33 cellular contexts compared by ENCODE assay signal in genomic region chr6:105815657-105816555, GRCh38.
DNase-seq lines count a peak whose midpoint lies in the region; ATAC-seq, FAIRE-seq and TF ChIP-seq lines count a peak whose summit lies in the region.
"Had no signal": no experiment of that assay in that cellular context is flagged by ENCODE, and none has a peak within 500 bp of the region (broad histone marks: within the 10 kb centered on the region; RNA-seq: fewer than 3 reads in every experiment).

No MANE protein-coding gene starts in this region.

- H3K4me2 ChIP-seq in smooth muscle cell = no peak overlapping the region
- H3K4me2 ChIP-seq in osteoblast (ENCODE audit: insufficient read depth, low read length) = no peak overlapping the region
- H3K4me2 ChIP-seq: neural progenitor cell had no signal

- peak overlapping the region; percentile 41 for H2AFZ ChIP-seq in smooth muscle cell (ENCODE audit: low read depth)
- H2AFZ ChIP-seq in osteoblast (ENCODE audit: low read length) = no peak overlapping the region
- H2AFZ ChIP-seq: neural progenitor cell, parathyroid adenoma had no signal

- no peak overlapping the region for H3K27ac ChIP-seq in smooth muscle cell (ENCODE audit: low read depth)
- H3K27ac ChIP-seq in osteoblast (ENCODE audit: low read depth, low read length) = no peak overlapping the region
- H3K27ac ChIP-seq: epithelial cell of prostate, neural progenitor cell, parathyroid adenoma, skin epidermis, suprapubic skin, upper lobe of left lung had no signal

- H4K20me1 ChIP-seq in smooth muscle cell (ENCODE audit: low read depth) = no peaks in the 10 kb centered on the region
- H4K20me1 ChIP-seq in osteoblast (ENCODE audit: insufficient read depth, low read length) = no peaks in the 10 kb centered on the region

- no peaks in the 10 kb centered on the region for H3F3A ChIP-seq in smooth muscle cell (ENCODE audit: low read depth)

- no peaks in the 10 kb centered on the region for H3K9me3 Mint-ChIP-seq in activated T-cell treated with anti-CD3 and anti-CD28 coated beads, Interleukin-2, amount 50 U/mL, for 72 hours
- no peaks in the 10 kb centered on the region for H3K9me3 Mint-ChIP-seq in activated T-cell treated with anti-CD3 and anti-CD28 coated beads, Interleukin-2, amount 50 U/mL, for 4 hours
- H3K9me3 Mint-ChIP-seq: activated B cell treated with CpG ODN at 0.5 μM for 24 hours; activated naive CD4-positive, alpha-beta T cell treated with anti-CD3 and anti-CD28 coated beads, Interleukin-2, amount 50 U/mL, for 24 hours; neural progenitor cell had no signal

- H3K9ac ChIP-seq in smooth muscle cell (ENCODE audit: low read depth) = no peak overlapping the region
- H3K9ac ChIP-seq: neural progenitor cell, parathyroid adenoma had no signal

- no peak for TF ChIP-seq CTCF in bronchial epithelial cell (IDR thresholded peaks at IDR 0.05; ENCODE audit: insufficient read depth, low read length, severe bottlenecking)
- TF ChIP-seq CTCF in smooth muscle cell (IDR thresholded peaks at IDR 0.05; ENCODE audit: borderline replicate concordance, insufficient read depth, poor library complexity, severe bottlenecking) = no peak
- TF ChIP-seq CTCF in osteoblast (IDR thresholded peaks at IDR 0.05; ENCODE audit: extremely low read depth, low read depth, low read length) = no peak

- no peak overlapping the region for H3K4me3 ChIP-seq in bronchial epithelial cell (ENCODE audit: low read depth, low read length)
- no peak overlapping the region for H3K4me3 ChIP-seq in smooth muscle cell
- no peak overlapping the region for H3K4me3 ChIP-seq in osteoblast (ENCODE audit: insufficient read depth, low read length)
- H3K4me3 ChIP-seq: MG63, neural progenitor cell, skin epidermis, suprapubic skin, upper lobe of left lung had no signal

- peaks cover 25% of the 10 kb centered on the region for H3K4me1 Mint-ChIP-seq in activated T-cell treated with anti-CD3 and anti-CD28 coated beads, Interleukin-2, amount 50 U/mL, for 72 hours (ENCODE audit: low read depth)
- H3K4me1 Mint-ChIP-seq in activated T-cell treated with anti-CD3 and anti-CD28 coated beads, Interleukin-2, amount 50 U/mL, for 4 hours (ENCODE audit: low read depth) = peaks cover 19% of the 10 kb centered on the region
- H3K4me1 Mint-ChIP-seq: activated B cell treated with CpG ODN at 0.5 μM for 24 hours, neural progenitor cell had no signal

- no peaks in the 10 kb centered on the region for H3K9me3 ChIP-seq in smooth muscle cell (replicated peaks; ENCODE audit: low read depth)
- no peaks in the 10 kb centered on the region for H3K9me3 ChIP-seq in osteoblast (ENCODE audit: low read depth, low read length)
- H3K9me3 ChIP-seq: MG63, suprapubic skin, upper lobe of left lung had no signal

- 84% methylated on average over 6 of the region's 6 CpGs for WGBS in smooth muscle cell (ENCODE audit: low lambda C conversion rate)

- no peaks in the 10 kb centered on the region for H3K36me3 Mint-ChIP-seq in activated T-cell treated with anti-CD3 and anti-CD28 coated beads, Interleukin-2, amount 50 U/mL, for 72 hours (ENCODE audit: insufficient read depth in 2 of 2)
- no peaks in the 10 kb centered on the region for H3K36me3 Mint-ChIP-seq in activated T-cell treated with anti-CD3 and anti-CD28 coated beads, Interleukin-2, amount 50 U/mL, for 4 hours (ENCODE audit: insufficient read depth)
- H3K36me3 Mint-ChIP-seq: activated naive CD4-positive, alpha-beta T cell treated with anti-CD3 and anti-CD28 coated beads, Interleukin-2, amount 50 U/mL, for 24 hours; neural progenitor cell had no signal

- H3K27me3 Mint-ChIP-seq in activated T-cell treated with anti-CD3 and anti-CD28 coated beads, Interleukin-2, amount 50 U/mL, for 72 hours (ENCODE audit: low read depth) = peaks cover 10% of the 10 kb centered on the region
- peaks cover 2% of the 10 kb centered on the region for H3K27me3 Mint-ChIP-seq in activated T-cell treated with anti-CD3 and anti-CD28 coated beads, Interleukin-2, amount 50 U/mL, for 4 hours (ENCODE audit: low read depth)
- H3K27me3 Mint-ChIP-seq: activated B cell treated with CpG ODN at 0.5 μM for 24 hours; activated naive CD4-positive, alpha-beta T cell treated with anti-CD3 and anti-CD28 coated beads, Interleukin-2, amount 50 U/mL, for 24 hours had no signal

- H3K27ac Mint-ChIP-seq in activated T-cell treated with anti-CD3 and anti-CD28 coated beads, Interleukin-2, amount 50 U/mL, for 72 hours = peak overlapping the region; percentile 18
- H3K27ac Mint-ChIP-seq: activated B cell treated with CpG ODN at 0.5 μM for 24 hours; activated naive CD4-positive, alpha-beta T cell treated with anti-CD3 and anti-CD28 coated beads, Interleukin-2, amount 50 U/mL, for 24 hours; neural progenitor cell had no signal

- H3K36me3 ChIP-seq in bronchial epithelial cell (ENCODE audit: control insufficient read depth, insufficient read depth, low read length) = no peaks in the 10 kb centered on the region
- no peaks in the 10 kb centered on the region for H3K36me3 ChIP-seq in smooth muscle cell (ENCODE audit: low read depth)
- no peaks in the 10 kb centered on the region for H3K36me3 ChIP-seq in osteoblast (ENCODE audit: insufficient read depth, low read length)
- H3K36me3 ChIP-seq: MG63, neural progenitor cell, suprapubic skin, upper lobe of left lung had no signal

- FAIRE-seq in bronchial epithelial cell (lab: Jason Lieb, UNC) = peak; percentile 83
- FAIRE-seq: colon, H54, HTR-8/SVneo, RCC 7860 had no signal

- H3K27me3 ChIP-seq in bronchial epithelial cell (ENCODE audit: control insufficient read depth, insufficient read depth, low read length) (no peaks in the 10 kb centered on the region), smooth muscle cell (ENCODE audit: low read depth) (no peaks in the 10 kb centered on the region), osteoblast (ENCODE audit: insufficient read depth, low read length) (no peaks in the 10 kb centered on the region)
- H3K27me3 ChIP-seq: MG63, neural progenitor cell, suprapubic skin, upper lobe of left lung had no signal

- H3K4me1 ChIP-seq in smooth muscle cell (ENCODE audit: low read depth) = peaks cover 3% of the 10 kb centered on the region
- H3K4me1 ChIP-seq in osteoblast (ENCODE audit: insufficient read depth, low read length) = peaks cover 3% of the 10 kb centered on the region
- H3K4me1 ChIP-seq: parathyroid adenoma had no signal

- H3K79me2 ChIP-seq in smooth muscle cell (ENCODE audit: low read depth) = no peaks in the 10 kb centered on the region
- no peaks in the 10 kb centered on the region for H3K79me2 ChIP-seq in osteoblast (ENCODE audit: insufficient read depth, low read length)
- H3K79me2 ChIP-seq: parathyroid adenoma had no signal

- ATAC-seq in activated T-cell treated with anti-CD3 and anti-CD28 coated beads, Interleukin-2, amount 50 U/mL, for 72 hours (replicated peaks in 1 of 2) = no peak
- no peak for ATAC-seq in activated T-cell treated with anti-CD3 and anti-CD28 coated beads, Interleukin-2, amount 50 U/mL, for 4 hours
- no peak for ATAC-seq in HG02840 (IDR thresholded peaks at IDR 0.05; ENCODE audit: low FRiP score, unreplicated experiment)
- ATAC-seq: left colon had no signal

- H3K4me3 Mint-ChIP-seq in activated T-cell treated with anti-CD3 and anti-CD28 coated beads, Interleukin-2, amount 50 U/mL, for 72 hours = peak overlapping the region in 1 of 2 donors; percentile 27
- H3K4me3 Mint-ChIP-seq in activated T-cell treated with anti-CD3 and anti-CD28 coated beads, Interleukin-2, amount 50 U/mL, for 4 hours = no peak overlapping the region
- H3K4me3 Mint-ChIP-seq: activated B cell treated with CpG ODN at 0.5 μM for 24 hours; activated naive CD4-positive, alpha-beta T cell treated with anti-CD3 and anti-CD28 coated beads, Interleukin-2, amount 50 U/mL, for 24 hours; neural progenitor cell had no signal

- DNase-seq in activated T-cell treated with anti-CD3 and anti-CD28 coated beads, Interleukin-2, amount 50 U/mL, for 72 hours = no peak
- no peak for DNase-seq in activated T-cell treated with anti-CD3 and anti-CD28 coated beads, Interleukin-2, amount 50 U/mL, for 4 hours
- DNase-seq in NCI-H1694 treated with DMSO at 0.1 percent for 48 hours (lab: John Stamatoyannopoulos, UW) = peak; percentile 78
- no peak for DNase-seq in bronchial epithelial cell (ENCODE audit: low read depth)
- no peak for DNase-seq in smooth muscle cell (lab: John Stamatoyannopoulos, UW; ENCODE audit: unreplicated experiment)
- no peak for DNase-seq in osteoblast (ENCODE audit: insufficient read length, low spot score, missing footprints)
- DNase-seq in NCI-H1436 (lab: John Stamatoyannopoulos, UW) = no peak
- DNase-seq: activated B cell treated with CpG ODN at 0.5 μM for 24 hours; activated CD8-positive, alpha-beta memory T cell treated with anti-CD3 and anti-CD28 coated beads, Interleukin-2, amount 50 U/mL, for 4 hours; amygdala; effector CD8-positive, alpha-beta T cell; GF-D8; KBM-7; left colon; mammary epithelial cell; MG63; NCI-H1105; NCI-H2227 treated with DMSO at 0.1 percent for 48 hours; NCI-H69; SIG-M5; stimulated activated naive CD4-positive, alpha-beta T cell treated with Interleukin-2 at 50 U/mL for 16 hours; upper lobe of left lung had no signal
